ENCODE assay signal across 13 cellular contexts in genomic region chr1:9314711-9315379, GRCh38. TPM values are rescaled to one million over a fixed set of nuclear protein-coding genes. Genes with fewer than 3 reads are reported as not detected.
A peak's percentile ranks its signal among the peaks of the same experiment; 100 is the strongest.
DNase-seq lines count a peak whose midpoint lies in the region; ATAC-seq and TF ChIP-seq lines count a peak whose summit lies in the region.
"Had no signal": no experiment of that assay in that cellular context is flagged by ENCODE, and none has a peak within 500 bp of the region (broad histone marks: within the 10 kb centered on the region; RNA-seq: fewer than 3 reads in every experiment).

No MANE protein-coding gene starts in this region.

- H3K4me3 Mint-ChIP-seq in natural killer cell treated with Interleukin-12 subunit alpha and Interleukin-12 subunit beta and Interleukin-15 and Interleukin-18, amount 100 ng/mL, for 72 hours = peak overlapping the region; percentile 39
- no peak overlapping the region for H3K4me3 Mint-ChIP-seq in natural killer cell
- H3K4me3 Mint-ChIP-seq in activated T-helper 2 cell treated with anti-CD3 and anti-CD28 coated beads, Interferon-gamma antibody, Interleukin-2, Interleukin-4, amounts not matched to agents 10 μg/mL and 5 μg/mL and 100 μg/mL, durations not matched to agents 14 hours and 24 hours and 36 hours (ENCODE audit: low read depth) = no peak overlapping the region
- H3K4me3 Mint-ChIP-seq in mesothelial cell of epicardium = no peak overlapping the region
- H3K4me3 Mint-ChIP-seq: activated naive CD8-positive, alpha-beta T cell treated with anti-CD3 and anti-CD28 coated beads, Interleukin-2, amount 10 ng/mL, durations not matched to agents 7 days and 5 days; memory B cell had no signal

- peaks cover 8 to 13% of the 10 kb centered on the region in 2 donors for H3K4me1 Mint-ChIP-seq in natural killer cell treated with Interleukin-12 subunit alpha and Interleukin-12 subunit beta and Interleukin-15 and Interleukin-18, amount 100 ng/mL, for 72 hours (ENCODE audit: low read depth in 2 of 2)
- H3K4me1 Mint-ChIP-seq in natural killer cell (peaks cover 0 to 5% of the 10 kb centered on the region in 2 donors), mesothelial cell of epicardium (peaks cover 22% of the 10 kb centered on the region)
- peaks cover 32% of the 10 kb centered on the region for H3K4me1 Mint-ChIP-seq in activated T-helper 2 cell treated with anti-CD3 and anti-CD28 coated beads, Interferon-gamma antibody, Interleukin-2, Interleukin-4, amounts not matched to agents 10 μg/mL and 5 μg/mL and 100 μg/mL, durations not matched to agents 14 hours and 24 hours and 36 hours (ENCODE audit: low read depth)

- H3K36me3 ChIP-seq in vagina = no peaks in the 10 kb centered on the region
- no peaks in the 10 kb centered on the region for H3K36me3 ChIP-seq in tibial nerve
- H3K36me3 ChIP-seq: BE2C, MG63 had no signal

- peak overlapping the region in 1 of 2 donors; percentile 56 for H3K27ac Mint-ChIP-seq in natural killer cell treated with Interleukin-12 subunit alpha and Interleukin-12 subunit beta and Interleukin-15 and Interleukin-18, amount 100 ng/mL, for 72 hours
- no peak overlapping the region for H3K27ac Mint-ChIP-seq in natural killer cell
- peak overlapping the region; percentile 89 for H3K27ac Mint-ChIP-seq in activated T-helper 2 cell treated with anti-CD3 and anti-CD28 coated beads, Interferon-gamma antibody, Interleukin-2, Interleukin-4, amounts not matched to agents 10 μg/mL and 5 μg/mL and 100 μg/mL, durations not matched to agents 14 hours and 24 hours and 36 hours
- peak overlapping the region; percentile 56 for H3K27ac Mint-ChIP-seq in mesothelial cell of epicardium
- H3K27ac Mint-ChIP-seq: activated naive CD8-positive, alpha-beta T cell treated with anti-CD3 and anti-CD28 coated beads, Interleukin-2, amount 10 ng/mL, durations not matched to agents 7 days and 5 days; memory B cell had no signal

- no peaks in the 10 kb centered on the region for H3K27me3 ChIP-seq in vagina
- H3K27me3 ChIP-seq in tibial nerve = no peaks in the 10 kb centered on the region
- H3K27me3 ChIP-seq: BE2C, MG63, pancreas had no signal

- H3K4me1 ChIP-seq in vagina = peaks cover 60% of the 10 kb centered on the region
- peaks cover 0 to 68% (median 14%) of the 10 kb centered on the region in 4 donors for H3K4me1 ChIP-seq in tibial nerve
- H3K4me1 ChIP-seq: BE2C, pancreas had no signal

- TF ChIP-seq EP300 in tibial nerve (IDR thresholded peaks at IDR 0.05) = no peak

- H3K27ac ChIP-seq in vagina (peak overlapping the region; percentile 64), tibial nerve (peak overlapping the region in 1 of 4 donors; percentile 11)
- H3K27ac ChIP-seq: pancreas had no signal

- 74 to 85% methylated on average over 11 of the region's 11 CpGs for WGBS in tibial nerve, 2 donors

- H3K36me3 Mint-ChIP-seq in natural killer cell treated with Interleukin-12 subunit alpha and Interleukin-12 subunit beta and Interleukin-15 and Interleukin-18, amount 100 ng/mL, for 72 hours = no peaks in the 10 kb centered on the region
- H3K36me3 Mint-ChIP-seq in natural killer cell = no peaks in the 10 kb centered on the region
- peaks cover 3% of the 10 kb centered on the region for H3K36me3 Mint-ChIP-seq in activated T-helper 2 cell treated with anti-CD3 and anti-CD28 coated beads, Interferon-gamma antibody, Interleukin-2, Interleukin-4, amounts not matched to agents 10 μg/mL and 5 μg/mL and 100 μg/mL, durations not matched to agents 14 hours and 24 hours and 36 hours (ENCODE audit: low read depth)
- H3K36me3 Mint-ChIP-seq in mesothelial cell of epicardium = no peaks in the 10 kb centered on the region
- H3K36me3 Mint-ChIP-seq: activated naive CD8-positive, alpha-beta T cell treated with anti-CD3 and anti-CD28 coated beads, Interleukin-2, amount 10 ng/mL, durations not matched to agents 7 days and 5 days; memory B cell had no signal

- H3K4me3 ChIP-seq in vagina = no peak overlapping the region
- H3K4me3 ChIP-seq in tibial nerve = no peak overlapping the region
- H3K4me3 ChIP-seq: MG63, pancreas had no signal

- no peaks in the 10 kb centered on the region for H3K9me3 Mint-ChIP-seq in natural killer cell treated with Interleukin-12 subunit alpha and Interleukin-12 subunit beta and Interleukin-15 and Interleukin-18, amount 100 ng/mL, for 72 hours
- no peaks in the 10 kb centered on the region for H3K9me3 Mint-ChIP-seq in natural killer cell
- H3K9me3 Mint-ChIP-seq in activated T-helper 2 cell treated with anti-CD3 and anti-CD28 coated beads, Interferon-gamma antibody, Interleukin-2, Interleukin-4, amounts not matched to agents 10 μg/mL and 5 μg/mL and 100 μg/mL, durations not matched to agents 14 hours and 24 hours and 36 hours = no peaks in the 10 kb centered on the region
- no peaks in the 10 kb centered on the region for H3K9me3 Mint-ChIP-seq in mesothelial cell of epicardium
- H3K9me3 Mint-ChIP-seq: activated naive CD8-positive, alpha-beta T cell treated with anti-CD3 and anti-CD28 coated beads, Interleukin-2, amount 10 ng/mL, durations not matched to agents 7 days and 5 days; memory B cell had no signal

- no peak for DNase-seq in natural killer cell treated with Interleukin-12 subunit alpha and Interleukin-12 subunit beta and Interleukin-15 and Interleukin-18, amount 100 ng/mL, for 72 hours (ENCODE audit: low spot score)
- DNase-seq in natural killer cell (no peak), mesothelial cell of epicardium (ENCODE audit: low spot score in 2 of 2, unreplicated experiment in 2 of 2) (no peak), vagina (ENCODE audit: extremely low spot score in 2 of 2) (no peak), tibial nerve (ENCODE audit: low spot score in 2 of 2) (no peak), DMS53 treated with DMSO at 0.1 percent for 48 hours (lab: John Stamatoyannopoulos, UW; ENCODE audit: unreplicated experiment) (no peak), foreskin melanocyte (no peak)
- DNase-seq in activated T-helper 2 cell treated with anti-CD3 and anti-CD28 coated beads, Interferon-gamma antibody, Interleukin-2, Interleukin-4, amounts not matched to agents 10 μg/mL and 5 μg/mL and 100 μg/mL, durations not matched to agents 14 hours and 24 hours and 36 hours (ENCODE audit: low spot score) = no peak
- DNase-seq: activated naive CD8-positive, alpha-beta T cell treated with anti-CD3 and anti-CD28 coated beads, Interleukin-2, amount 10 ng/mL, durations not matched to agents 7 days and 5 days; BE2C had no signal

- peaks cover 0 to 11% of the 10 kb centered on the region in 2 donors for H3K27me3 Mint-ChIP-seq in natural killer cell treated with Interleukin-12 subunit alpha and Interleukin-12 subunit beta and Interleukin-15 and Interleukin-18, amount 100 ng/mL, for 72 hours
- H3K27me3 Mint-ChIP-seq in natural killer cell (ENCODE audit: low read depth in 2 of 2) (no peaks in the 10 kb centered on the region), mesothelial cell of epicardium (ENCODE audit: low read depth) (no peaks in the 10 kb centered on the region)
- no peaks in the 10 kb centered on the region for H3K27me3 Mint-ChIP-seq in activated T-helper 2 cell treated with anti-CD3 and anti-CD28 coated beads, Interferon-gamma antibody, Interleukin-2, Interleukin-4, amounts not matched to agents 10 μg/mL and 5 μg/mL and 100 μg/mL, durations not matched to agents 14 hours and 24 hours and 36 hours (ENCODE audit: low read depth)
- H3K27me3 Mint-ChIP-seq: activated naive CD8-positive, alpha-beta T cell treated with anti-CD3 and anti-CD28 coated beads, Interleukin-2, amount 10 ng/mL, durations not matched to agents 7 days and 5 days; memory B cell had no signal

- intact Hi-C loops in natural killer cell (cut with micrococcal nuclease) = no loop called here
- intact Hi-C loops in activated T-helper 2 cell treated with anti-CD3 and anti-CD28 coated beads, Interferon-gamma antibody, Interleukin-2, Interleukin-4, amounts not matched to agents 10 μg/mL and 5 μg/mL and 100 μg/mL, durations not matched to agents 14 hours and 24 hours and 36 hours (cut with micrococcal nuclease) = loop anchor here (1.0 to 2.0 kb wide), 5 partner anchors 20 to 114 kb away; no protein-coding TSS in a partner anchor
- intact Hi-C loops in vagina (cut with DNase I) = no loop called here

- TF ChIP-seq CTCF in natural killer cell (IDR thresholded peaks at IDR 0.05) (no peak), mesothelial cell of epicardium (IDR thresholded peaks at IDR 0.05; ENCODE audit: unreplicated experiment) (no peak), vagina (IDR thresholded peaks at IDR 0.05) (no peak), tibial nerve (IDR thresholded peaks at IDR 0.05) (no peak)

- H3K9me3 ChIP-seq in vagina = no peaks in the 10 kb centered on the region
- H3K9me3 ChIP-seq in tibial nerve = no peaks in the 10 kb centered on the region
- H3K9me3 ChIP-seq: BE2C, MG63, pancreas had no signal

- TF ChIP-seq POLR2A in vagina (IDR thresholded peaks at IDR 0.05) (no peak), tibial nerve (IDR thresholded peaks at IDR 0.05) (no peak)

- ATAC-seq in natural killer cell treated with Interleukin-12 subunit alpha and Interleukin-12 subunit beta and Interleukin-15 and Interleukin-18, amount 100 ng/mL, for 72 hours = no peak
- no peak for ATAC-seq in natural killer cell

RNA-seq across cellular contexts. Expression of gene SPSB1, which starts 22.2 kb away (rescaled TPM):
- 1 to 10 TPM in 1 of 2 donors, under 1 TPM in 1; 0.78 to 1.4 TPM for total RNA-seq in natural killer cell treated with Interleukin-12 subunit alpha and Interleukin-12 subunit beta and Interleukin-15 and Interleukin-18, amount 100 ng/mL, for 72 hours
- total RNA-seq in natural killer cell (1 to 10 TPM in 2 of 3 donors, under 1 TPM in 1; 0.82 to 3.0 (median 1.5) TPM), mesothelial cell of epicardium (22.0 to 24.8 TPM (median 23.9 TPM) in 3 replicates), vagina (40.0 TPM), tibial nerve (10 to 100 TPM; 18.9 to 64.9 (median 41.8) TPM)
- 7.1 and 7.5 TPM in 2 replicates for total RNA-seq in activated T-helper 2 cell treated with anti-CD3 and anti-CD28 coated beads, Interferon-gamma antibody, Interleukin-2, Interleukin-4, amounts not matched to agents 10 μg/mL and 5 μg/mL and 100 μg/mL, durations not matched to agents 14 hours and 24 hours and 36 hours

Comparison
In these comparisons a context has a peak if more than half of its experiments do, and no peak if none do; other contexts are left out.
1. H3K27ac Mint-ChIP-seq: peak in activated T-helper 2 cell treated with anti-CD3 and anti-CD28 coated beads, Interferon-gamma antibody, Interleukin-2, Interleukin-4, amounts not matched to agents 10 μg/mL and 5 μg/mL and 100 μg/mL, durations not matched to agents 14 hours and 24 hours and 36 hours (single experiment) and mesothelial cell of epicardium (single experiment); none in natural killer cell (0 of 2).